8 cellular contexts compared by ENCODE assay signal in genomic region chr11:117426297-117426685, GRCh38.
DNase-seq lines count a peak whose midpoint lies in the region; ATAC-seq, FAIRE-seq and TF ChIP-seq lines count a peak whose summit lies in the region.

No MANE protein-coding gene starts in this region.

- no peak for TF ChIP-seq POLR2A in endothelial cell of umbilical vein (IDR thresholded peaks at IDR 0.05; ENCODE audit: low read depth, low read length)

- no peaks in the 10 kb centered on the region for H4K20me1 ChIP-seq in endothelial cell of umbilical vein (replicated peaks; ENCODE audit: control insufficient read depth, extremely low read depth, insufficient read depth, low read length)

- H3K4me2 ChIP-seq in endothelial cell of umbilical vein (ENCODE audit: insufficient read depth, low read length) = no peak overlapping the region

- DNase-seq in AG08395 (ENCODE audit: low spot score) = peak; percentile 81
- DNase-seq in GM19240 (ENCODE audit: insufficient read length, low spot score) = peak; percentile 91
- DNase-seq in NCI-H69 (lab: John Stamatoyannopoulos, UW) = peak; percentile 81
- DNase-seq in activated CD8-positive, alpha-beta memory T cell treated with anti-CD3 and anti-CD28 coated beads, Interleukin-2, amount 10 ng/mL, durations not matched to agents 7 days and 5 days = peak; percentile 78
- peak; percentile 46 for DNase-seq in endothelial cell of umbilical vein (ENCODE audit: low read depth, low spot score)
- DNase-seq in middle frontal gyrus (ENCODE audit: extremely low spot score, low spot score) = peak; percentile 69
- DNase-seq in stimulated activated CD8-positive, alpha-beta memory T cell treated with anti-CD3 and anti-CD28 coated beads, Interleukin-4, amount 100 ng/mL, for 1 hour (ENCODE audit: low read depth in 2 of 2, low spot score in 1 of 2) = peak; percentile 38 to 56

- peak; percentile 90 for FAIRE-seq in endothelial cell of umbilical vein (lab: Jason Lieb, UNC)

- no peaks in the 10 kb centered on the region for H3K9me3 ChIP-seq in endothelial cell of umbilical vein (replicated peaks; ENCODE audit: control insufficient read depth, insufficient read depth, low read length)

- no peak overlapping the region for H3K4me3 Mint-ChIP-seq in activated CD8-positive, alpha-beta memory T cell treated with anti-CD3 and anti-CD28 coated beads, Interleukin-2, amount 10 ng/mL, durations not matched to agents 7 days and 5 days

- CTCF ChIA-PET in activated CD8-positive, alpha-beta memory T cell treated with anti-CD3 and anti-CD28 coated beads, Interleukin-2, amount 10 ng/mL, durations not matched to agents 7 days and 5 days (lab: Charles Lee) = interaction anchor here (0.5 to 4.1 kb wide), 58 partner anchors 10 to 745 kb away, joined by 3 to 45 read pairs (median 4); partner anchors contain the start of gene FXYD2
- CTCF ChIA-PET in endothelial cell of umbilical vein (lab: Charles Lee) = interaction anchor here (0.5 to 5.7 kb wide), 101 partner anchors 10 to 772 kb away, joined by 3 to 133 read pairs (median 4); no protein-coding TSS in a partner anchor

- dilution Hi-C loops in endothelial cell of umbilical vein (cut with MboI; ENCODE audit: extremely low pct_ligation_motif_present, low sequenced_read_pairs) = no loop called here

- no peaks in the 10 kb centered on the region for H3K27me3 ChIP-seq in endothelial cell of umbilical vein (ENCODE audit: control insufficient read depth in 2 of 2, insufficient read depth in 2 of 2, low read length in 2 of 2)

- BruUV-seq in endothelial cell of umbilical vein (replicated peaks; lab: Mats Ljungman, UMichigan) = no TSS peak

- no peaks in the 10 kb centered on the region for H3K79me2 ChIP-seq in endothelial cell of umbilical vein (ENCODE audit: control insufficient read depth, insufficient read depth, low read length)

- no peaks in the 10 kb centered on the region for H3K36me3 Mint-ChIP-seq in activated CD8-positive, alpha-beta memory T cell treated with anti-CD3 and anti-CD28 coated beads, Interleukin-2, amount 10 ng/mL, durations not matched to agents 7 days and 5 days

- H3K4me1 Mint-ChIP-seq in activated CD8-positive, alpha-beta memory T cell treated with anti-CD3 and anti-CD28 coated beads, Interleukin-2, amount 10 ng/mL, durations not matched to agents 7 days and 5 days = peaks cover 8% of the 10 kb centered on the region

- H3K9ac ChIP-seq in endothelial cell of umbilical vein (replicated peaks; ENCODE audit: extremely low read depth, insufficient read depth, low read length) = no peak overlapping the region

- H3K4me3 ChIP-seq in endothelial cell of umbilical vein (replicated peaks in 1 of 3; ENCODE audit: insufficient read depth in 1 of 3, low read depth in 1 of 3, low read length in 3 of 3) = no peak overlapping the region

- POLR2A ChIA-PET in endothelial cell of umbilical vein (lab: Charles Lee) = no interaction called here

- intact Hi-C loops in endothelial cell of umbilical vein (cut with micrococcal nuclease) = loop anchor here (1.0 to 2.0 kb wide), 3 partner anchors 195 to 521 kb away; no protein-coding TSS in a partner anchor

- no peak overlapping the region for H3K27ac ChIP-seq in endothelial cell of umbilical vein (ENCODE audit: insufficient read depth, low read depth, low read length)

- TF ChIP-seq CTCF in endothelial cell of umbilical vein (IDR thresholded peaks at IDR 0.05; ENCODE audit: extremely low read depth in 1 of 2, insufficient read depth in 1 of 2, low read depth in 1 of 2, low read length in 2 of 2) = peak; percentile 93 to 96

- ATAC-seq in activated CD8-positive, alpha-beta memory T cell treated with anti-CD3 and anti-CD28 coated beads, Interleukin-2, amount 10 ng/mL, durations not matched to agents 7 days and 5 days = peak; percentile 71
- no peak for ATAC-seq in HG02981 (IDR thresholded peaks at IDR 0.05; ENCODE audit: unreplicated experiment)

- H3K9me1 ChIP-seq in endothelial cell of umbilical vein (replicated peaks; ENCODE audit: control insufficient read depth, extremely low read depth, insufficient read depth, low read length) = no peaks in the 10 kb centered on the region

- H3K4me1 ChIP-seq in endothelial cell of umbilical vein (ENCODE audit: control insufficient read depth, extremely low read depth, insufficient read depth, low read length) = no peaks in the 10 kb centered on the region

- no peak overlapping the region for H3K27ac Mint-ChIP-seq in activated CD8-positive, alpha-beta memory T cell treated with anti-CD3 and anti-CD28 coated beads, Interleukin-2, amount 10 ng/mL, durations not matched to agents 7 days and 5 days

- H3K27me3 Mint-ChIP-seq in activated CD8-positive, alpha-beta memory T cell treated with anti-CD3 and anti-CD28 coated beads, Interleukin-2, amount 10 ng/mL, durations not matched to agents 7 days and 5 days = peaks cover 3% of the 10 kb centered on the region

- no peak overlapping the region for H2AFZ ChIP-seq in endothelial cell of umbilical vein (ENCODE audit: low read depth, low read length)

- H3K9me3 Mint-ChIP-seq in activated CD8-positive, alpha-beta memory T cell treated with anti-CD3 and anti-CD28 coated beads, Interleukin-2, amount 10 ng/mL, durations not matched to agents 7 days and 5 days (ENCODE audit: low read depth) = no peaks in the 10 kb centered on the region

- no peaks in the 10 kb centered on the region for H3K36me3 ChIP-seq in endothelial cell of umbilical vein (ENCODE audit: control insufficient read depth in 2 of 2, extremely low read depth in 1 of 2, insufficient read depth in 2 of 2, low read length in 2 of 2)

TF ChIP-seq in endothelial cell of umbilical vein, 7 proteins besides CTCF, POLR2A, EP300 and RAD21:
- no peak for TF ChIP-seq EZH2 (IDR thresholded peaks at IDR 0.05; ENCODE audit: borderline replicate concordance, low read depth, low read length, severe bottlenecking)
- TF ChIP-seq GATA2 (IDR thresholded peaks at IDR 0.05; ENCODE audit: insufficient read depth, insufficient read length, low read depth, low read length) = no peak
- no peak for TF ChIP-seq POLR2AphosphoS5 (IDR thresholded peaks at IDR 0.05; ENCODE audit: insufficient read depth, low read depth, low read length)
- TF ChIP-seq MYC (IDR thresholded peaks at IDR 0.05; ENCODE audit: low read depth, low read length) = no peak
- TF ChIP-seq JUN (IDR thresholded peaks at IDR 0.05; ENCODE audit: borderline replicate concordance, insufficient read depth, insufficient read length, low read depth) = no peak
- TF ChIP-seq FOS (IDR thresholded peaks at IDR 0.05; ENCODE audit: borderline replicate concordance, insufficient read depth, low read length) = no peak
- no peak for TF ChIP-seq MAX (IDR thresholded peaks at IDR 0.05; ENCODE audit: insufficient read depth, insufficient read length)
